In the genomic region with DNA sequence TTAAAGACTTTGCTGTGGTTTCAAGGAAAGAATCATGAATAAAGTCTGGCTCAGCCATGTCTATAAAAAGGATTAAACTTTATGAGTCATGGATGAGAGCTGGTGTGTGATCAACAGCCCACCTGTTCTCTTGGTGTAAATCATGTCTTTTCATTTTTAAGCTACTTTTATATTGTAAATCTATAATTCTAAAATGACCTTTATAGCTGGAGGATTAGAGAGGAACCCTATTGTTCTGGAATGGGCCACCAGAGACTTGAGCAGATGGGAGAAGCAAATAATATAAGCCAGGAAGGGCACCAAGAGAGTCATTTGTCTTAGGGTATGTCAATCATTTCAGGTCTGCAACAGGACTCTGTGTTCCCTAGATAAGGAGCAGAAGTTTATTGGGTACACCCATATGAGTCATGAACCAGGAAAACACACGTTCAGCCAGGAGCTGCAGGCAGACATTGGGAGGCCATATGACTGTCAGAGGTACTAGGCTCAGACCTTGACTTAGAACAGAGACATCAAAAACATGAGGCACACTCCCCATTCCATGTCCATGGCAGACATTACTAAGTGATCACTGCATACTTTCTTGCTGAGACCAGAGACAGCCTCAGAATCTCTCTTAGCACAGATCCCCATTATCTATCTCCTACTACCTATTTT, we compare ENCODE assay signal across 11 cellular contexts. TPM values are rescaled to one million over a fixed set of nuclear protein-coding genes. Genes with fewer than 3 reads are reported as not detected.
DNase-seq lines count a peak whose midpoint lies in the region; ATAC-seq and TF ChIP-seq lines count a peak whose summit lies in the region.
"Had no signal": no experiment of that assay in that cellular context is flagged by ENCODE, and none has a peak within 500 bp of the region (broad histone marks: within the 10 kb centered on the region; RNA-seq: fewer than 3 reads in every experiment).

No MANE protein-coding gene starts in this region.

- DNase-seq in DMS53 (lab: John Stamatoyannopoulos, UW), result peak; percentile 65
- peak; percentile 7 for DNase-seq in MG63
- peak; percentile 72 to 84 for DNase-seq in cardiac fibroblast (ENCODE audit: low read depth in 2 of 2)
- peak; percentile 12 for DNase-seq in mucosa of gallbladder (ENCODE audit: low spot score)
- DNase-seq in NCI-H146 treated with DMSO at 0.1 percent for 48 hours (lab: John Stamatoyannopoulos, UW; ENCODE audit: unreplicated experiment), result no peak
- DNase-seq: DMS 273 treated with DMSO at 0.1 percent for 48 hours, NCI-H2029 treated with DMSO at 0.1 percent for 48 hours, T1000 had no signal

- H3K4me3 ChIP-seq in MG63, result no peak overlapping the region
- H3K4me3 ChIP-seq in cardiac fibroblast (replicated peaks in 1 of 2; ENCODE audit: low read depth in 2 of 2, low read length in 2 of 2), result no peak overlapping the region

- H3K36me3 ChIP-seq in MG63, result no peaks in the 10 kb centered on the region

- H3K9me3 ChIP-seq in MG63, result no peaks in the 10 kb centered on the region

- no peak for TF ChIP-seq CTCF in cardiac fibroblast (IDR thresholded peaks at IDR 0.05; ENCODE audit: low read depth, low read length)

- ATAC-seq in GM21619 (IDR thresholded peaks at IDR 0.05; ENCODE audit: unreplicated experiment) (no peak), HG03025 (IDR thresholded peaks at IDR 0.05; ENCODE audit: low FRiP score, unreplicated experiment) (no peak), HG03521 (IDR thresholded peaks at IDR 0.05; ENCODE audit: unreplicated experiment) (no peak)

- no peaks in the 10 kb centered on the region for H3K27me3 ChIP-seq in MG63

RNA-seq across cellular contexts. Expression of gene NDUFA12, which starts 49.3 kb away (rescaled TPM):
- total RNA-seq in MG63 (2014; rRNA removed; shearing (Covaris generic); ENCODE audit: low replicate concordance), result 167 and 264 TPM in 2 replicates
- total RNA-seq in mucosa of gallbladder, result 76.5 TPM
